13 cellular contexts compared by ENCODE assay signal in the genomic region with DNA sequence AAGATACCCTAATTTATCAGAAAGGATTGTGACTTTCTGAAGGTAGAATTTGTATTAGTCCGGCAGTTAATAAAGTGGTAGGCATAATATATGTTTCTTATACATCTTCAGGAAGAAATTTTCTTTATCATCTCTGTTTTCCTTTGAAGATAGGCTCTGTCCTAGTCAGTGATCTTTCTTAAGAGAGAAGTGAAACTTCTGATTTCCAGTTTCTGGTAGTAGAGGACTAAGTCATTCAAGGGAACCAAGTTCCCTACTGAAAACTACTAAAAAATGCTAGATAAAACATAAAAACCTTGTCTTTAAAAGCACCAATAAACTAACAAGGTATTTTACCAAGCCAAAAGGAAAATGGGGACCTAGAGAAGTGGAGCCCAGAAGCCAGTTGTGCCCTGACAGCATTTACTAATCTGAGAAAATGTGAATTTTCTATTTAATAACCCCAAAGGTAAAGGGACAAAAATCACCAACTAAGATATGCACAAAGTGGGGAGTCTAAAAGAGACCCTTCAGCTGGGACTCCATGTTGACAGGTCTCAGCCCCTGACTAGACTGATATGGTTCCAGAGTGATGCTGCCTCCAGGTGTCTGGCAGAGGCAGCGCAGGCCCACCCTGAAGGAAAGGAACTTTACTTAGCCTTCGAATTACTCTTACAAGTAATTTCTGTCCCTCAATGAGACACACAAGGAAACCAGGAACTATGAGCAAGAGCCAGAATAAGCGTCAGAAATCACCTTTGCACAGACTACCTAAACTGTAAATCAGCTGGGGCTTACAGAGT.
DNase-seq lines count a peak whose midpoint lies in the region; ATAC-seq, FAIRE-seq and TF ChIP-seq lines count a peak whose summit lies in the region.
"Had no signal": no experiment of that assay in that cellular context is flagged by ENCODE, and none has a peak within 500 bp of the region (broad histone marks: within the 10 kb centered on the region; RNA-seq: fewer than 3 reads in every experiment).

No MANE protein-coding gene starts in this region.

- no peak overlapping the region for H3K27ac Mint-ChIP-seq in activated CD4-positive, alpha-beta T cell treated with anti-CD3 and anti-CD28 coated beads, Interleukin-2, amount 10 ng/mL, durations not matched to agents 24 days and 14 days
- H3K27ac Mint-ChIP-seq in osteocyte (ENCODE audit: unreplicated experiment) (no peak overlapping the region), mesothelial cell of epicardium (no peak overlapping the region)

- no peaks in the 10 kb centered on the region for H3K27me3 Mint-ChIP-seq in activated CD4-positive, alpha-beta T cell treated with anti-CD3 and anti-CD28 coated beads, Interleukin-2, amount 10 ng/mL, durations not matched to agents 24 days and 14 days
- no peaks in the 10 kb centered on the region for H3K27me3 Mint-ChIP-seq in osteocyte (ENCODE audit: unreplicated experiment)
- no peaks in the 10 kb centered on the region for H3K27me3 Mint-ChIP-seq in mesothelial cell of epicardium (ENCODE audit: low read depth)

- peak; percentile 42 for TF ChIP-seq CTCF in MM.1S (IDR thresholded peaks at IDR 0.05; ENCODE audit: low read length)
- no peak for TF ChIP-seq CTCF in K562 (IDR thresholded peaks at IDR 0.05 in 2 of 3, conservative IDR thresholded peaks at IDR 0.05 in 1 of 3; ENCODE audit: insufficient read depth in 2 of 3, low read depth in 1 of 3, low read length in 3 of 3)
- peak; percentile 26 for TF ChIP-seq CTCF in osteocyte (IDR thresholded peaks at IDR 0.05)
- no peak for TF ChIP-seq CTCF in testis (IDR thresholded peaks at IDR 0.05)
- TF ChIP-seq CTCF in mesothelial cell of epicardium (IDR thresholded peaks at IDR 0.05; ENCODE audit: unreplicated experiment): no peak

- no peaks in the 10 kb centered on the region for H3K9me3 Mint-ChIP-seq in activated CD4-positive, alpha-beta T cell treated with anti-CD3 and anti-CD28 coated beads, Interleukin-2, amount 10 ng/mL, durations not matched to agents 24 days and 14 days
- H3K9me3 Mint-ChIP-seq in osteocyte (ENCODE audit: unreplicated experiment) (no peaks in the 10 kb centered on the region), mesothelial cell of epicardium (peaks cover 3% of the 10 kb centered on the region)

- CTCF ChIA-PET in K562 (lab: Yijun Ruan, JAX; ENCODE audit: low intra/inter-chr PET ratio): interaction anchor here (1.1 kb wide), 1 partner anchor 146 kb away, joined by 3 read pairs; no protein-coding TSS in a partner anchor

- TF ChIP-seq EP300 in K562 (IDR thresholded peaks at IDR 0.05; ENCODE audit: low read length): no peak

- H3K4me3 Mint-ChIP-seq in activated CD4-positive, alpha-beta T cell treated with anti-CD3 and anti-CD28 coated beads, Interleukin-2, amount 10 ng/mL, durations not matched to agents 24 days and 14 days: no peak overlapping the region
- H3K4me3 Mint-ChIP-seq in osteocyte (ENCODE audit: unreplicated experiment) (no peak overlapping the region), mesothelial cell of epicardium (no peak overlapping the region)

- no peaks in the 10 kb centered on the region for H3F3A ChIP-seq in MM.1S (ENCODE audit: insufficient read depth, low read length)

- POLR2A ChIA-PET in K562 (lab: Yijun Ruan, JAX): interaction anchor here (1.2 to 8.5 kb wide), 3 partner anchors 15 to 53 kb away, joined by 3 to 96 read pairs (median 9); no protein-coding TSS in a partner anchor

- BruUV-seq in K562 (replicated peaks; lab: Mats Ljungman, UMichigan): no TSS peak

- H3K27ac ChIP-seq in MM.1S (ENCODE audit: low read length) (no peak overlapping the region; the same call in 1 of the 2 replicates), K562 (ENCODE audit: extremely low read depth, low read depth, low read length) (no peak overlapping the region), testis (no peak overlapping the region)
- H3K27ac ChIP-seq: epithelial cell of prostate, pancreas, upper lobe of right lung had no signal

- no peak overlapping the region for H2AFZ ChIP-seq in MM.1S (ENCODE audit: low read length)
- H2AFZ ChIP-seq in K562 (ENCODE audit: low read depth, low read length): no peak overlapping the region

- no peak for TF ChIP-seq POLR2A in K562 (conservative IDR thresholded peaks at IDR 0.05)
- no peak for TF ChIP-seq POLR2A in testis (IDR thresholded peaks at IDR 0.05)

- no peaks in the 10 kb centered on the region for H3K9me1 ChIP-seq in K562 (ENCODE audit: control insufficient read depth, insufficient read depth, low read length)

- no peak for FAIRE-seq in K562 (lab: Jason Lieb, UNC)
- FAIRE-seq: pancreas had no signal

- peak; percentile 86 for ATAC-seq in K562
- ATAC-seq: left cardiac atrium, pancreas, upper lobe of right lung had no signal

- TF ChIP-seq RAD21 in K562 (CRISPR knock-in tag; conservative IDR thresholded peaks at IDR 0.05 in 1 of 2, IDR thresholded peaks at IDR 0.05 in 1 of 2): no peak

- no peaks in the 10 kb centered on the region for H3K27me3 ChIP-seq in MM.1S (replicated peaks; ENCODE audit: insufficient read depth, low read length)
- no peaks in the 10 kb centered on the region for H3K27me3 ChIP-seq in K562 (ENCODE audit: control insufficient read depth in 2 of 2, insufficient read depth in 2 of 2, low read length in 2 of 2)
- H3K27me3 ChIP-seq in testis: no peaks in the 10 kb centered on the region
- H3K27me3 ChIP-seq: pancreas, upper lobe of right lung had no signal

- in situ Hi-C loops in K562 (cut with MboI): no loop called here

- H3K4me1 Mint-ChIP-seq in activated CD4-positive, alpha-beta T cell treated with anti-CD3 and anti-CD28 coated beads, Interleukin-2, amount 10 ng/mL, durations not matched to agents 24 days and 14 days: no peaks in the 10 kb centered on the region
- H3K4me1 Mint-ChIP-seq in osteocyte (ENCODE audit: unreplicated experiment) (no peaks in the 10 kb centered on the region), mesothelial cell of epicardium (no peaks in the 10 kb centered on the region)

- peak; percentile 13 for DNase-seq in activated CD4-positive, alpha-beta T cell treated with anti-CD3 and anti-CD28 coated beads for 48 hours
- DNase-seq in activated CD4-positive, alpha-beta T cell treated with anti-CD3 and anti-CD28 coated beads, Interleukin-2, amount 10 ng/mL, durations not matched to agents 24 days and 14 days: no peak
- DNase-seq in MM.1S (no peak), K562 (ENCODE audit: extremely low read depth in 1 of 4, low spot score in 3 of 4) (peak; percentile 66 to 83 (median 76)), osteocyte (ENCODE audit: extremely low spot score, unreplicated experiment) (no peak), SKM-1 (lab: John Stamatoyannopoulos, UW; ENCODE audit: unreplicated experiment) (no peak), testis (no peak), mesothelial cell of epicardium (ENCODE audit: low spot score in 2 of 2, unreplicated experiment in 2 of 2) (no peak)
- DNase-seq: left cardiac atrium, NCI-H1048, pancreas, upper lobe of right lung had no signal

- intact Hi-C loops in activated CD4-positive, alpha-beta T cell treated with anti-CD3 and anti-CD28 coated beads, Interleukin-2, amount 10 ng/mL, durations not matched to agents 24 days and 14 days (cut with micrococcal nuclease): no loop called here
- intact Hi-C loops in K562 (cut with micrococcal nuclease) (loop anchor here (1.0 kb wide), 1 partner anchor 146 kb away; no protein-coding TSS in a partner anchor), testis (cut with DNase I; ENCODE audit: low total_unique reads) (no loop called here)

- H3K9ac ChIP-seq in MM.1S (ENCODE audit: low read length) (no peak overlapping the region), K562 (ENCODE audit: insufficient read depth in 1 of 2, low read depth in 2 of 2, low read length in 2 of 2) (no peak overlapping the region)

- H3K4me1 ChIP-seq in MM.1S (ENCODE audit: low read length): peaks cover 9% of the 10 kb centered on the region
- no peaks in the 10 kb centered on the region for H3K4me1 ChIP-seq in K562 (replicated peaks in 1 of 2; ENCODE audit: control insufficient read depth in 2 of 2, insufficient read depth in 2 of 2, low read length in 2 of 2)
- H3K4me1 ChIP-seq in testis: no peaks in the 10 kb centered on the region
- H3K4me1 ChIP-seq: pancreas, upper lobe of right lung had no signal

- H4K20me1 ChIP-seq in MM.1S (ENCODE audit: insufficient read depth, low read length) (no peaks in the 10 kb centered on the region), K562 (replicated peaks; ENCODE audit: control insufficient read depth, insufficient read depth, low read length) (no peaks in the 10 kb centered on the region)

- H3K79me2 ChIP-seq in MM.1S (ENCODE audit: low read length) (no peaks in the 10 kb centered on the region), K562 (ENCODE audit: control insufficient read depth, insufficient read depth, low read length) (no peaks in the 10 kb centered on the region)

- H3K9me2 ChIP-seq in MM.1S (replicated peaks; ENCODE audit: insufficient read depth, low read length): no peaks in the 10 kb centered on the region

- 95% methylated on average over 4 of the region's 4 CpGs for WGBS in K562 (ENCODE audit: insufficient coverage, low coverage, missing lambda C conversion rate)
- WGBS in testis, 2 donors: 92 to 94% methylated on average over 4 of the region's 4 CpGs

- no peak overlapping the region for H3K4me2 ChIP-seq in MM.1S (ENCODE audit: low read depth, low read length)
- H3K4me2 ChIP-seq in K562 (ENCODE audit: insufficient read depth, low read length): no peak overlapping the region

- H3K36me3 ChIP-seq in MM.1S (replicated peaks; ENCODE audit: insufficient read depth, low read length) (0 out of 2 replicates have a peak, but pooled peaks cover 8% of the 10 kb centered on the region), K562 (ENCODE audit: control insufficient read depth, insufficient read depth, low read length) (peaks cover 89% of the 10 kb centered on the region), testis (ENCODE audit: low read depth, missing control alignments) (no peaks in the 10 kb centered on the region)

- H3K9me3 ChIP-seq in MM.1S (replicated peaks; ENCODE audit: insufficient read depth, low read length) (no peaks in the 10 kb centered on the region), K562 (replicated peaks; ENCODE audit: control insufficient read depth, insufficient read depth, low read depth, low read length) (no peaks in the 10 kb centered on the region), testis (no peaks in the 10 kb centered on the region)
- H3K9me3 ChIP-seq: pancreas, upper lobe of right lung had no signal

- H3K36me3 Mint-ChIP-seq in activated CD4-positive, alpha-beta T cell treated with anti-CD3 and anti-CD28 coated beads, Interleukin-2, amount 10 ng/mL, durations not matched to agents 24 days and 14 days (ENCODE audit: low read depth): peaks cover 55% of the 10 kb centered on the region
- H3K36me3 Mint-ChIP-seq in osteocyte (ENCODE audit: unreplicated experiment) (peaks cover 51% of the 10 kb centered on the region), mesothelial cell of epicardium (peaks cover 59% of the 10 kb centered on the region)

- no peak overlapping the region for H3K4me3 ChIP-seq in MM.1S (ENCODE audit: low read length)
- no peak overlapping the region for H3K4me3 ChIP-seq in K562
- H3K4me3 ChIP-seq in testis: no peak overlapping the region
- H3K4me3 ChIP-seq: pancreas, upper lobe of right lung had no signal

TF ChIP-seq in K562, 482 proteins besides CTCF, POLR2A, EP300 and RAD21 (continues in another document):
- TF ChIP-seq GTF2F1 (IDR thresholded peaks at IDR 0.05; ENCODE audit: low read depth, low read length) (no peak), ETS2 (tag; IDR thresholded peaks at IDR 0.05; ENCODE audit: borderline replicate concordance, poor library complexity, severe bottlenecking) (no peak)

Comparison
In these comparisons a context has a peak if more than half of its experiments do, and no peak if none do; other contexts are left out.
1. DNase-seq: peak in activated CD4-positive, alpha-beta T cell treated with anti-CD3 and anti-CD28 coated beads for 48 hours (single experiment) and K562 (4 of 4); none in activated CD4-positive, alpha-beta T cell treated with anti-CD3 and anti-CD28 coated beads, Interleukin-2, amount 10 ng/mL, durations not matched to agents 24 days and 14 days (single experiment), MM.1S (single experiment), osteocyte (single experiment), SKM-1 (single experiment), testis (single experiment) and mesothelial cell of epicardium (0 of 2).
2. CTCF ChIP-seq: peak in MM.1S (single experiment) and osteocyte (single experiment); none in K562 (0 of 3), testis (0 of 3) and mesothelial cell of epicardium (single experiment).